9 cellular contexts compared by ENCODE assay signal in the genomic region with DNA sequence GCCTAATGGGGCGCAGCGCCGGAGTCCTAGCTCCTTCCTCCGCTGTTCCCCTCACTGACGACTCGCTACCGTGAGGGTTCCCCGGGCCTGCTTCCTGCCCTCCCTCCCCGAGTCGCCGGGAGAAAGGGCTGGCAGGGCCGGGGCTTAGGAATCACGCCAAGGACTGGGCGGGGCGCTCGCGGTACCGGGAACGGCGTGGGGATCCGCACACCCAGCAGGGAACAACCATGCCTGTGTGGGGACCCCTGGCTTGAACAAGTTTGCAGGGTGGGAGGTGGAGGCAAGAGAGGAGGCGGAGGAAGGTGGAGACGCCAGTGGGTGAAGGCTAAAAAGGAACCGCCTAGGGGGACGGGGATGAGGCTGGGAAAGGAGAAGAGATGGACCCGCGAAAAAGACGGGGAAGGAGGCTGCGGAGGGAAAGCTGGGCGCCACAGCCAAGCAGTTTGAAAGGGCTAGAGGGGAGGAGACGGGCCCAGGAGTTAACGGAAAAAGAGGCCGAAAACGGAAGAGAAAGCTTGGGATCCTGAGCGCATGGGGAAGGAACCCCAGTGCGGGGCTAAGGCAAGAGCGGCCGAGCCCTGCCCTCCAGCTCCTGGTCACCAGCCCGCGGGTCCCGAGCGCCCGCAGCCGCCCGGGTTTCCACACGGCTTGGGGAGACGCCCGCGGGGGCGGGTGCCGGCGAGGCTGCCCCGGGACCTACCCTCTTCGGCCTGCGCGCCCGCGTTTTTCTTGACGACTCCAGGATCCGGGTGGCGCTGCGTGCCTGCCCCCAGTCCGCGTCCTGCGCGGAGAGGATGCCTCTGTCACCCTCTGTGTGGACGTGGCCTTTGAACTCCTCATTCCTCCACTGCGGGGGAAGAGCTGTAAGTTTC.
DNase-seq lines count a peak whose midpoint lies in the region; ATAC-seq and TF ChIP-seq lines count a peak whose summit lies in the region.
"Had no signal": no experiment of that assay in that cellular context is flagged by ENCODE, and none has a peak within 500 bp of the region (broad histone marks: within the 10 kb centered on the region; RNA-seq: fewer than 3 reads in every experiment).

No MANE protein-coding gene starts in this region.

- DNase-seq in coronary artery (ENCODE audit: low spot score) (peak; percentile 92), left kidney (ENCODE audit: low read depth, low spot score) (peak; percentile 85), superior temporal gyrus (ENCODE audit: extremely low spot score) (peak; percentile 40)

- no peaks in the 10 kb centered on the region for H3K36me3 ChIP-seq in HUES6 (ENCODE audit: control insufficient read depth, insufficient read depth, low read length)

- peak overlapping the region; percentile 97 for H3K9ac ChIP-seq in HUES6 (ENCODE audit: low read length)

- H3K9me3 ChIP-seq in HUES6 (ENCODE audit: control insufficient read depth, insufficient read depth, low read depth, low read length) = no peaks in the 10 kb centered on the region

- peak overlapping the region; percentile 80 for H3K4me3 ChIP-seq in HUES6 (ENCODE audit: low read depth, low read length)
- peak overlapping the region; percentile 94 for H3K4me3 ChIP-seq in coronary artery

- H3K4me1 ChIP-seq in HUES6 (ENCODE audit: control insufficient read depth, insufficient read depth, low read length) = peaks cover 11% of the 10 kb centered on the region; the same call in 1 of the 2 replicates

- ATAC-seq in GM19023 (IDR thresholded peaks at IDR 0.05; ENCODE audit: unreplicated experiment) (no peak), HG02588 (IDR thresholded peaks at IDR 0.05; ENCODE audit: unreplicated experiment) (no peak), HG02571 (IDR thresholded peaks at IDR 0.05; ENCODE audit: unreplicated experiment) (no peak), HG03432 (IDR thresholded peaks at IDR 0.05; ENCODE audit: unreplicated experiment) (no peak)

- H3K27ac ChIP-seq in HUES6 (ENCODE audit: low read depth, low read length) = peak overlapping the region; percentile 62; the same call in 1 of the 2 replicates
- H3K27ac ChIP-seq in coronary artery = peak overlapping the region; percentile 96 to 99
- H3K27ac ChIP-seq: HL-60 had no signal

- TF ChIP-seq CTCF in coronary artery (IDR thresholded peaks at IDR 0.05) = no peak

- peaks cover 76% of the 10 kb centered on the region for H3K27me3 ChIP-seq in HUES6 (ENCODE audit: control insufficient read depth, insufficient read depth, low read length)

Comparison
In these comparisons a context has a peak if more than half of its experiments do, and no peak if none do; other contexts are left out.
1. DNase-seq: peak in every context shown above with its lines; median percentile 92 in coronary artery; 85 in left kidney; 40 in superior temporal gyrus.